In genomic region chr14:99313234-99313633, GRCh38 we compare ENCODE assay signal across 6 cellular contexts. TPM values are rescaled to one million over a fixed set of nuclear protein-coding genes. Genes with fewer than 3 reads are reported as not detected.
"Had no signal": no experiment of that assay in that cellular context is flagged by ENCODE, and none has a peak within 500 bp of the region (broad histone marks: within the 10 kb centered on the region; RNA-seq: fewer than 3 reads in every experiment).

No MANE protein-coding gene starts in this region.

- DNase-seq: GM23248, GOT3, HFFc6, IMR-90 had no signal

- H3K27ac Mint-ChIP-seq: HFFc6 had no signal

- H3K36me3 ChIP-seq: HAP-1 had no signal

- H3K27ac ChIP-seq: GM23248 had no signal

- H3K9me3 ChIP-seq: HAP-1 had no signal

- H3K9ac ChIP-seq: GM23248 had no signal

- H2AFZ ChIP-seq: GM23248 had no signal

- H3K4me3 Mint-ChIP-seq: HFFc6 had no signal

- H3K9me3 Mint-ChIP-seq: HFFc6 had no signal

- H3K4me3 ChIP-seq: GM23248, HAP-1, K562 had no signal

- H3K4me1 ChIP-seq: HAP-1 had no signal

RNA-seq across cellular contexts. Expression of gene BCL11B, which starts 41.2 kb away (rescaled TPM):
- total RNA-seq: GM23248 had no signal
- polyA plus RNA-seq: GM23248, IMR-90, K562 had no signal
